12 cellular contexts compared by ENCODE assay signal in genomic region chr9:33142531-33142930, GRCh38. TPM values are rescaled to one million over a fixed set of nuclear protein-coding genes. Genes with fewer than 3 reads are reported as not detected.
A peak's percentile ranks its signal among the peaks of the same experiment; 100 is the strongest.
DNase-seq lines count a peak whose midpoint lies in the region; ATAC-seq lines count a peak whose summit lies in the region.
"Had no signal": no experiment of that assay in that cellular context is flagged by ENCODE, and none has a peak within 500 bp of the region (broad histone marks: within the 10 kb centered on the region; RNA-seq: fewer than 3 reads in every experiment).

No MANE protein-coding gene starts in this region.

- no peaks in the 10 kb centered on the region for H3K9me3 Mint-ChIP-seq in activated naive CD4-positive, alpha-beta T cell treated with anti-CD3 and anti-CD28 coated beads, Interleukin-2, amount 50 U/mL, for 72 hours
- H3K9me3 Mint-ChIP-seq: mesothelial cell of epicardium had no signal

- ATAC-seq in HG02642 (IDR thresholded peaks at IDR 0.05; ENCODE audit: poor library complexity, unreplicated experiment) (peak; percentile 34), HG02973 (IDR thresholded peaks at IDR 0.05; ENCODE audit: unreplicated experiment) (no peak)
- ATAC-seq in activated naive CD4-positive, alpha-beta T cell treated with anti-CD3 and anti-CD28 coated beads, Interleukin-2, amount 50 U/mL, for 72 hours, result no peak
- ATAC-seq: HCT116 had no signal

- peak; percentile 30 for DNase-seq in activated CD8-positive, alpha-beta memory T cell treated with anti-CD3 and anti-CD28 coated beads, Interleukin-2, amount 50 U/mL, for 48 hours
- no peak for DNase-seq in activated CD8-positive, alpha-beta memory T cell treated with anti-CD3 and anti-CD28 coated beads for 24 hours
- DNase-seq in activated naive CD4-positive, alpha-beta T cell treated with anti-CD3 and anti-CD28 coated beads, Interleukin-2, amount 50 U/mL, for 72 hours (ENCODE audit: low spot score in 2 of 2), result no peak
- peak; percentile 21 for DNase-seq in stimulated activated CD8-positive, alpha-beta memory T cell treated with anti-CD3 and anti-CD28 coated beads, Interleukin-4, amount 100 ng/mL, for 48 hours
- DNase-seq in NCI-H524 (lab: John Stamatoyannopoulos, UW) (no peak), NCI-H2081 (lab: John Stamatoyannopoulos, UW) (no peak)
- DNase-seq: NCI-H526 treated with DMSO at 0.1 percent for 48 hours, transverse colon had no signal

- H3K27ac Mint-ChIP-seq in activated naive CD4-positive, alpha-beta T cell treated with anti-CD3 and anti-CD28 coated beads, Interleukin-2, amount 50 U/mL, for 72 hours, result peak overlapping the region; percentile 56 to 79
- H3K27ac Mint-ChIP-seq: mesothelial cell of epicardium had no signal

- H3K36me3 Mint-ChIP-seq in activated naive CD4-positive, alpha-beta T cell treated with anti-CD3 and anti-CD28 coated beads, Interleukin-2, amount 50 U/mL, for 72 hours, result peaks cover 0 to 9% of the 10 kb centered on the region in 2 donors

RNA-seq across cellular contexts. Expression of gene B4GALT1, which starts 24.6 kb away (rescaled TPM):
- 10 to 100 TPM; 47.8 to 49.2 TPM for total RNA-seq in activated naive CD4-positive, alpha-beta T cell treated with anti-CD3 and anti-CD28 coated beads, Interleukin-2, amount 50 U/mL, for 72 hours

Comparison
In these comparisons a context has a peak if more than half of its experiments do, and no peak if none do; other contexts are left out.
1. DNase-seq: peak in activated CD8-positive, alpha-beta memory T cell treated with anti-CD3 and anti-CD28 coated beads, Interleukin-2, amount 50 U/mL, for 48 hours (single experiment) and stimulated activated CD8-positive, alpha-beta memory T cell treated with anti-CD3 and anti-CD28 coated beads, Interleukin-4, amount 100 ng/mL, for 48 hours (single experiment); none in activated CD8-positive, alpha-beta memory T cell treated with anti-CD3 and anti-CD28 coated beads for 24 hours (single experiment), activated naive CD4-positive, alpha-beta T cell treated with anti-CD3 and anti-CD28 coated beads, Interleukin-2, amount 50 U/mL, for 72 hours (0 of 2), NCI-H524 (0 of 2) and NCI-H2081 (0 of 2).